25 cellular contexts compared by ENCODE assay signal in genomic region chr4:26191353-26191752, GRCh38.
DNase-seq lines count a peak whose midpoint lies in the region; ATAC-seq and TF ChIP-seq lines count a peak whose summit lies in the region.
"Had no signal": no experiment of that assay in that cellular context is flagged by ENCODE, and none has a peak within 500 bp of the region (broad histone marks: within the 10 kb centered on the region; RNA-seq: fewer than 3 reads in every experiment).

No MANE protein-coding gene starts in this region.

- no peak for DNase-seq in activated CD4-positive, alpha-beta T cell treated with anti-CD3 and anti-CD28 coated beads, Interleukin-2, amount 10 ng/mL, durations not matched to agents 24 days and 14 days
- no peak for DNase-seq in activated CD4-positive, alpha-beta T cell treated with anti-CD3 and anti-CD28 coated beads, Interleukin-2, amount 50 U/mL, for 48 hours
- peak; percentile 41 for DNase-seq in RKO (ENCODE audit: low spot score)
- DNase-seq in epithelial cell of proximal tubule (ENCODE audit: low read depth): peak; percentile 69
- DNase-seq in renal cortical epithelial cell (ENCODE audit: low read depth): peak; percentile 79
- no peak for DNase-seq in cerebellar cortex (ENCODE audit: low spot score)
- DNase-seq: activated CD4-positive, alpha-beta T cell treated with anti-CD3 and anti-CD28 coated beads, Interleukin-2, amount 50 U/mL, for 1 hour; activated CD8-positive, alpha-beta memory T cell treated with anti-CD3 and anti-CD28 coated beads, Interleukin-2, amount 50 U/mL, for 4 hours; activated gamma-delta T cell; CD8-positive, alpha-beta memory T cell; effector memory CD4-positive, alpha-beta T cell; foreskin melanocyte; hippocampal formation; immature natural killer cell; NCI-H1048; NCI-H1930; NCI-H526 treated with DMSO at 0.1 percent for 48 hours; nephron progenitor cell; right cardiac atrium; stimulated activated CD4-positive, alpha-beta T cell treated with anti-CD3 and anti-CD28 coated beads, Interleukin-4, amount 100 ng/mL, for 1 hour had no signal

- H3K4me3 ChIP-seq in epithelial cell of proximal tubule (ENCODE audit: low read depth, low read length): no peak overlapping the region
- H3K4me3 ChIP-seq: suprapubic skin had no signal

- H3K27me3 Mint-ChIP-seq in activated CD4-positive, alpha-beta T cell treated with anti-CD3 and anti-CD28 coated beads, Interleukin-2, amount 10 ng/mL, durations not matched to agents 24 days and 14 days: no peaks in the 10 kb centered on the region
- H3K27me3 Mint-ChIP-seq: CD8-positive, alpha-beta memory T cell had no signal

- no peak overlapping the region for H3K4me3 Mint-ChIP-seq in activated CD4-positive, alpha-beta T cell treated with anti-CD3 and anti-CD28 coated beads, Interleukin-2, amount 10 ng/mL, durations not matched to agents 24 days and 14 days
- H3K4me3 Mint-ChIP-seq: CD8-positive, alpha-beta memory T cell; immature natural killer cell; nephron progenitor cell; stimulated activated memory B cell treated with anti-CD40 and anti-IgM and Interleukin-4, amounts not matched to agents 10 μg/mL and 1 μg/mL and 100 μg/mL, for 72 hours had no signal

- peak overlapping the region; percentile 25 for H3K27ac Mint-ChIP-seq in activated CD4-positive, alpha-beta T cell treated with anti-CD3 and anti-CD28 coated beads, Interleukin-2, amount 10 ng/mL, durations not matched to agents 24 days and 14 days
- H3K27ac Mint-ChIP-seq: immature natural killer cell; nephron progenitor cell; stimulated activated memory B cell treated with anti-CD40 and anti-IgM and Interleukin-4, amounts not matched to agents 10 μg/mL and 1 μg/mL and 100 μg/mL, for 72 hours had no signal

- intact Hi-C loops in activated CD4-positive, alpha-beta T cell treated with anti-CD3 and anti-CD28 coated beads, Interleukin-2, amount 10 ng/mL, durations not matched to agents 24 days and 14 days (cut with micrococcal nuclease): no loop called here

- no peak for TF ChIP-seq CTCF in epithelial cell of proximal tubule (conservative IDR thresholded peaks at IDR 0.05; ENCODE audit: low read depth, low read length)

- H3K4me1 Mint-ChIP-seq in activated CD4-positive, alpha-beta T cell treated with anti-CD3 and anti-CD28 coated beads, Interleukin-2, amount 10 ng/mL, durations not matched to agents 24 days and 14 days: peaks cover 38% of the 10 kb centered on the region

- peaks cover 6% of the 10 kb centered on the region for H3K9me3 Mint-ChIP-seq in activated CD4-positive, alpha-beta T cell treated with anti-CD3 and anti-CD28 coated beads, Interleukin-2, amount 10 ng/mL, durations not matched to agents 24 days and 14 days
- H3K9me3 Mint-ChIP-seq: CD8-positive, alpha-beta memory T cell; immature natural killer cell; nephron progenitor cell; stimulated activated memory B cell treated with anti-CD40 and anti-IgM and Interleukin-4, amounts not matched to agents 10 μg/mL and 1 μg/mL and 100 μg/mL, for 72 hours had no signal

- ATAC-seq in GM21528 (IDR thresholded peaks at IDR 0.05; ENCODE audit: low FRiP score, unreplicated experiment) (no peak), HG03520 (IDR thresholded peaks at IDR 0.05; ENCODE audit: unreplicated experiment) (no peak)
- ATAC-seq: esophagus mucosa; right cardiac atrium; stimulated activated memory B cell treated with anti-CD40 and anti-IgM and Interleukin-4, amounts not matched to agents 10 μg/mL and 1 μg/mL and 100 μg/mL, for 72 hours had no signal

- H3K36me3 Mint-ChIP-seq in activated CD4-positive, alpha-beta T cell treated with anti-CD3 and anti-CD28 coated beads, Interleukin-2, amount 10 ng/mL, durations not matched to agents 24 days and 14 days (ENCODE audit: low read depth): peaks cover 2% of the 10 kb centered on the region
- H3K36me3 Mint-ChIP-seq: CD8-positive, alpha-beta memory T cell; stimulated activated memory B cell treated with anti-CD40 and anti-IgM and Interleukin-4, amounts not matched to agents 10 μg/mL and 1 μg/mL and 100 μg/mL, for 72 hours had no signal

Comparison
In these comparisons a context has a peak if more than half of its experiments do, and no peak if none do; other contexts are left out.
1. DNase-seq: peak in RKO (single experiment), epithelial cell of proximal tubule (single experiment) and renal cortical epithelial cell (single experiment); none in activated CD4-positive, alpha-beta T cell treated with anti-CD3 and anti-CD28 coated beads, Interleukin-2, amount 10 ng/mL, durations not matched to agents 24 days and 14 days (single experiment), activated CD4-positive, alpha-beta T cell treated with anti-CD3 and anti-CD28 coated beads, Interleukin-2, amount 50 U/mL, for 48 hours (0 of 2) and cerebellar cortex (single experiment).